ENCODE assay signal across 18 cellular contexts in the genomic region with DNA sequence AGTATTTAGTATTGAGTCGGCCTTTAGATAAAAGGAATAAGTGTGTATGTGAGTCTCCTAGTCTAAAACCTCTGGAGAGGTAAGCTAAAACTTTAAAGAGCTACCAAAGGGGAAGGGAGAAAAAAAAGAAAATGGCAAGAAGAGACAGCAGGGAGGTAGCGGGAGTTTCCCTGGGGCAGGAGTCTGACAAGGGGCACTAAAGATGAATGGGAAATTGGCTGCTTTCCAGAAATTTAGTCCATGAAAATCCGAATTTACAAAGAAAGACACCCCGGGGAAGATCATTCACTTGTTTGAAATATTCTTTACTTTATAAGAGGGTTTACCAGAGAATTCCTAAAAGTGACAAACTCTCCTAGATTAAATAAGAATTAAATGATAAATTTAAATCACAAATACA. TPM values are rescaled to one million over a fixed set of nuclear protein-coding genes. Genes with fewer than 3 reads are reported as not detected.
DNase-seq lines count a peak whose midpoint lies in the region; ATAC-seq and TF ChIP-seq lines count a peak whose summit lies in the region.
"Had no signal": no experiment of that assay in that cellular context is flagged by ENCODE, and none has a peak within 500 bp of the region (broad histone marks: within the 10 kb centered on the region; RNA-seq: fewer than 3 reads in every experiment).

No MANE protein-coding gene starts in this region.

- H3K27ac Mint-ChIP-seq in MCF 10A (ENCODE audit: low read depth, unreplicated experiment) (peak overlapping the region; percentile 12), chondrocyte (ENCODE audit: unreplicated experiment) (peak overlapping the region; percentile 14), CD14-positive monocyte (no peak overlapping the region)
- H3K27ac Mint-ChIP-seq: CD4-positive, alpha-beta T cell had no signal

- CTCF ChIA-PET in MCF 10A (lab: Yijun Ruan, JAX) (no interaction called here), mammary epithelial cell (lab: Charles Lee; ENCODE audit: low non-redundant PET) (no interaction called here)

- H3K9me3 Mint-ChIP-seq in MCF 10A (ENCODE audit: unreplicated experiment) (no peaks in the 10 kb centered on the region), chondrocyte (ENCODE audit: low read depth) (no peaks in the 10 kb centered on the region), CD14-positive monocyte (no peaks in the 10 kb centered on the region)
- H3K9me3 Mint-ChIP-seq: CD4-positive, alpha-beta T cell had no signal

- ATAC-seq in Right ventricle myocardium inferior = no peak

- no peak overlapping the region for H3K4me2 ChIP-seq in mammary epithelial cell (ENCODE audit: insufficient read depth, low read depth, low read length)

- no peaks in the 10 kb centered on the region for H3K27me3 ChIP-seq in mammary epithelial cell (ENCODE audit: insufficient read depth, low read length)
- H3K27me3 ChIP-seq: BE2C had no signal

- dilution Hi-C loops in mammary epithelial cell (cut with HindIII; ENCODE audit: low sequenced_read_pairs) = no loop called here

- H3K36me3 ChIP-seq in mammary epithelial cell (ENCODE audit: insufficient read depth, low read length) = peaks cover 35% of the 10 kb centered on the region

- H3K9me3 ChIP-seq in mammary epithelial cell (replicated peaks; ENCODE audit: insufficient read depth, low read length) = no peaks in the 10 kb centered on the region
- H3K9me3 ChIP-seq: BE2C, HAP-1 had no signal

- H3K36me3 Mint-ChIP-seq in MCF 10A (ENCODE audit: insufficient read depth, unreplicated experiment) (peaks cover 70% of the 10 kb centered on the region), chondrocyte (ENCODE audit: low read depth) (peaks cover 21% of the 10 kb centered on the region), CD14-positive monocyte (peaks cover 48 to 73% of the 10 kb centered on the region in 2 donors)

- intact Hi-C loops in MCF 10A (cut with micrococcal nuclease) (no loop called here), mammary epithelial cell (cut with micrococcal nuclease) (no loop called here), Right ventricle myocardium inferior (cut with DNase I) (no loop called here), CD14-positive monocyte (cut with micrococcal nuclease) (no loop called here)

- peaks cover 5% of the 10 kb centered on the region for H3K4me1 ChIP-seq in mammary epithelial cell (ENCODE audit: insufficient read depth, low read length)
- H3K4me1 ChIP-seq: BE2C had no signal

- POLR2A ChIA-PET in MCF 10A (lab: Yijun Ruan, JAX) = no interaction called here

- H3K27me3 Mint-ChIP-seq in MCF 10A (ENCODE audit: insufficient read depth, unreplicated experiment) (no peaks in the 10 kb centered on the region), chondrocyte (ENCODE audit: low read depth) (no peaks in the 10 kb centered on the region), CD14-positive monocyte (ENCODE audit: low read depth in 3 of 3) (no peaks in the 10 kb centered on the region)
- H3K27me3 Mint-ChIP-seq: CD4-positive, alpha-beta T cell had no signal

- in situ Hi-C loops in mammary epithelial cell (cut with MboI; ENCODE audit: low sequenced_read_pairs in 2 of 2) = loop anchor here in 1 of 2 donors (25.0 kb wide), 1 partner anchor 830 kb away; no protein-coding TSS in a partner anchor

- H3K9ac ChIP-seq in mammary epithelial cell (ENCODE audit: insufficient read depth, low read length) = no peak overlapping the region
- H3K9ac ChIP-seq: GM23248 had no signal

- TF ChIP-seq CTCF in MCF 10A (IDR thresholded peaks at IDR 0.05; ENCODE audit: unreplicated experiment) = no peak
- no peak for TF ChIP-seq CTCF in mammary epithelial cell (conservative IDR thresholded peaks at IDR 0.05 in 1 of 2, IDR thresholded peaks at IDR 0.05 in 1 of 2; ENCODE audit: extremely low read depth in 1 of 2, insufficient read depth in 1 of 2, low read depth in 1 of 2, low read length in 2 of 2)
- no peak for TF ChIP-seq CTCF in chondrocyte (IDR thresholded peaks at IDR 0.05)
- TF ChIP-seq CTCF in CD14-positive monocyte (IDR thresholded peaks at IDR 0.05) = no peak

- WGBS in mammary epithelial cell (ENCODE audit: low coverage, missing lambda C conversion rate) = 58% methylated on average over 4 of the region's 4 CpGs

- H3K79me2 ChIP-seq in mammary epithelial cell (ENCODE audit: insufficient read depth, low read length) = peaks cover 18% of the 10 kb centered on the region

- BruUV-seq in MCF 10A (replicated peaks; lab: Mats Ljungman, UMichigan) (no TSS peak), mammary epithelial cell (replicated peaks; lab: Mats Ljungman, UMichigan) (no TSS peak)

- H3K27ac ChIP-seq in mammary epithelial cell (ENCODE audit: insufficient read depth, low read depth, low read length) = no peak overlapping the region
- H3K27ac ChIP-seq: GM23248, HL-60 had no signal

- no peaks in the 10 kb centered on the region for H4K20me1 ChIP-seq in mammary epithelial cell (ENCODE audit: insufficient read depth, low read length)

- H3K4me3 Mint-ChIP-seq in MCF 10A (ENCODE audit: unreplicated experiment) (no peak overlapping the region), chondrocyte (ENCODE audit: unreplicated experiment) (no peak overlapping the region), CD14-positive monocyte (no peak overlapping the region)
- H3K4me3 Mint-ChIP-seq: CD4-positive, alpha-beta T cell had no signal

- no peak overlapping the region for H3K4me3 ChIP-seq in mammary epithelial cell (replicated peaks in 1 of 3; ENCODE audit: insufficient read depth in 1 of 3, low read depth in 2 of 3, low read length in 3 of 3)
- H3K4me3 ChIP-seq: GM23248, HAP-1 had no signal

- no peak overlapping the region for H2AFZ ChIP-seq in mammary epithelial cell (ENCODE audit: low read depth, low read length)
- H2AFZ ChIP-seq: GM23248 had no signal

- DNase-seq in MCF 10A (ENCODE audit: unreplicated experiment) = no peak
- no peak for DNase-seq in mammary epithelial cell
- DNase-seq in NCI-H69 (lab: John Stamatoyannopoulos, UW) = peak; percentile 62
- DNase-seq in chondrocyte (ENCODE audit: low spot score) = no peak
- DNase-seq in NCI-H82 treated with DMSO at 0.1 percent for 48 hours (lab: John Stamatoyannopoulos, UW; ENCODE audit: unreplicated experiment) = no peak
- no peak for DNase-seq in Right ventricle myocardium inferior (ENCODE audit: missing footprints)
- no peak for DNase-seq in CD14-positive monocyte (ENCODE audit: low spot score)
- DNase-seq: ACHN; BE2C; C1 segment of cervical spinal cord; CD4-positive, alpha-beta T cell; DMS153; DMS79; GDM1; GM23248; IMR-90 had no signal

- peaks cover 4% of the 10 kb centered on the region for H3K4me1 Mint-ChIP-seq in MCF 10A (ENCODE audit: insufficient read depth, unreplicated experiment)
- H3K4me1 Mint-ChIP-seq in chondrocyte (ENCODE audit: low read depth) = peaks cover 38% of the 10 kb centered on the region
- H3K4me1 Mint-ChIP-seq in CD14-positive monocyte = no peaks in the 10 kb centered on the region

RNA-seq across cellular contexts. Expression of a gene that starts 19.3 kb away (rescaled TPM):
- 32.9 and 37.6 TPM in 2 replicates for total RNA-seq in MCF 10A (2022)
- 10 to 100 TPM; 15.7 to 26.7 TPM for total RNA-seq in mammary epithelial cell
- polyA plus RNA-seq in mammary epithelial cell = 13.3 TPM
- polyA minus RNA-seq in mammary epithelial cell = 3.8 TPM
- 19.3 to 42.8 TPM (median 42.5 TPM) in 3 replicates for total RNA-seq in chondrocyte
- 15.7 TPM for total RNA-seq in Right ventricle myocardium inferior
- polyA plus RNA-seq in CD14-positive monocyte = 1 to 10 TPM; 5.7 to 6.6 TPM

RNA-seq across cellular contexts. Expression of a gene that starts 41.3 kb away (rescaled TPM):
- total RNA-seq in MCF 10A (2022) = 10.7 and 15.6 TPM in 2 replicates
- total RNA-seq in mammary epithelial cell = 10 to 100 TPM in 1 of 2 donors, 1 to 10 TPM in 1; 5.0 to 16.1 TPM
- polyA plus RNA-seq in mammary epithelial cell = 14.6 TPM
- polyA minus RNA-seq in mammary epithelial cell = 22.4 TPM
- 9.4 to 11.8 TPM (median 10.1 TPM) in 3 replicates for total RNA-seq in chondrocyte
- total RNA-seq in Right ventricle myocardium inferior = 4.5 TPM
- 1 to 10 TPM; 7.2 to 9.6 TPM for polyA plus RNA-seq in CD14-positive monocyte

Comparison
In these comparisons a context has a peak if more than half of its experiments do, and no peak if none do; other contexts are left out.
1. H3K27ac Mint-ChIP-seq: peak in MCF 10A (single experiment) and chondrocyte (single experiment); none in CD14-positive monocyte (0 of 7).